In genomic region chr7:116490351-116490750, GRCh38 we compare ENCODE assay signal across 24 cellular contexts. TPM values are rescaled to one million over a fixed set of nuclear protein-coding genes. Genes with fewer than 3 reads are reported as not detected.
"Had no signal": no experiment of that assay in that cellular context is flagged by ENCODE, and none has a peak within 500 bp of the region (broad histone marks: within the 10 kb centered on the region; RNA-seq: fewer than 3 reads in every experiment).

No MANE protein-coding gene starts in this region.

- H3K4me3 ChIP-seq: adrenal gland, psoas muscle, sigmoid colon, tibial nerve had no signal

- H3K36me3 ChIP-seq: adrenal gland, sigmoid colon, tibial nerve had no signal

- H3K4me1 ChIP-seq: adrenal gland, parathyroid adenoma, psoas muscle had no signal

- H3K27me3 ChIP-seq: adrenal gland, sigmoid colon, tibial nerve had no signal

- DNase-seq: activated CD4-positive, alpha-beta T cell treated with anti-CD3 and anti-CD28 coated beads for 4 hours; activated CD4-positive, alpha-beta T cell treated with anti-CD3 and anti-CD28 coated beads, Interleukin-2, amount 50 U/mL, for 4 hours; activated effector memory CD4-positive, alpha-beta T cell treated with anti-CD3 and anti-CD28 coated beads, Interleukin-2, amount 50 U/mL, for 16 hours; activated naive CD4-positive, alpha-beta T cell treated with anti-CD3 and anti-CD28 coated beads for 36 hours; activated naive CD8-positive, alpha-beta T cell treated with anti-CD3 and anti-CD28 coated beads for 36 hours; adrenal gland; caudate nucleus; head of caudate nucleus; hippocampal formation; left colon; midbrain; naive thymus-derived CD8-positive, alpha-beta T cell; nucleus accumbens; psoas muscle; sigmoid colon; small intestine; stimulated activated CD4-positive, alpha-beta T cell treated with anti-CD3 and anti-CD28 coated beads, Interleukin-4, amount 100 ng/mL, for 24 hours; substantia nigra; T-helper 9 cell had no signal

- H3K9me3 ChIP-seq: adrenal gland, psoas muscle, sigmoid colon, tibial nerve had no signal

- H3K9ac ChIP-seq: parathyroid adenoma had no signal

- ATAC-seq: left colon; naive thymus-derived CD8-positive, alpha-beta T cell; psoas muscle; stimulated activated effector memory CD8-positive, alpha-beta T cell treated with anti-CD3 and anti-CD28 coated beads, Interleukin-12 subunit alpha, Interleukin-12 subunit beta, amount 100 ng/mL, for 72 hours had no signal

- H3K27ac ChIP-seq: adrenal gland, parathyroid adenoma, psoas muscle, VCaP had no signal

RNA-seq across cellular contexts. Expression of gene CAV2, which starts 9.2 kb away (rescaled TPM):
- total RNA-seq: activated naive CD4-positive, alpha-beta T cell treated with anti-CD3 and anti-CD28 coated beads for 36 hours; activated naive CD8-positive, alpha-beta T cell treated with anti-CD3 and anti-CD28 coated beads for 36 hours; activated T-helper 1 cell treated with anti-CD3 and anti-CD28 coated beads, Interleukin-12 subunit alpha, Interleukin-12 subunit beta, Interleukin-2, Interleukin-4 antibody, amounts not matched to agents 30 ng/mL and 10 ng/mL and 1 ng/mL, durations not matched to agents 14 hours and 24 hours and 36 hours; naive thymus-derived CD8-positive, alpha-beta T cell had no signal

RNA-seq across cellular contexts. Expression of gene CAV1, which starts 34.5 kb away (rescaled TPM):
- total RNA-seq: naive thymus-derived CD8-positive, alpha-beta T cell had no signal
